Comparison of ENCODE assay signal across 20 cellular contexts in the genomic region with DNA sequence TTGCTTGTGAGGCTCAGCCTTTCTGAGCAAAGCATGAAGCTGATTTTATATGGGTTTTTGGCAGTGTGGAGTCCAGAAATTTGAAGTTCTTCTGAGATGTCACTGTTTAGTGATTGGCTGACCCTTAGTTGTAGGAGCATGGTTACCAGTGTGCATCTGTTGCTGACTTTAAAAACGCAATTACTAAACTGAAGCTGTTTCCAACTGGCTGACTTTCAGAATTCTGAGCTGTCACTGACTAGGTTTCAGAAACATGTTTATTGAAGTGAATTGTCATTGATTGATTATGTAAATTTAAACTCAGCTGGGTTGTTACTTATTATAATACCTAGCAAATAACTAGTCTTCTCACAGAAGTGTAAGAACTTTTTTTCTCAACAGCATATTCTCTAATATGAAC.
"Had no signal": no experiment of that assay in that cellular context is flagged by ENCODE, and none has a peak within 500 bp of the region (broad histone marks: within the 10 kb centered on the region; RNA-seq: fewer than 3 reads in every experiment).

No MANE protein-coding gene starts in this region.

- DNase-seq: activated B cell treated with CpG ODN at 0.5 μM for 24 hours; activated CD4-positive, alpha-beta T cell treated with anti-CD3 and anti-CD28 coated beads for 36 hours; activated CD8-positive, alpha-beta memory T cell treated with anti-CD3 and anti-CD28 coated beads, Interleukin-2, amount 10 ng/mL, durations not matched to agents 7 days and 5 days; activated CD8-positive, alpha-beta T cell treated with anti-CD3 and anti-CD28 coated beads, Interleukin-2, amount 10 ng/mL, durations not matched to agents 7 days and 5 days; activated naive CD4-positive, alpha-beta T cell; activated T-cell treated with anti-CD3 and anti-CD28 coated beads for 4 hours; activated T-cell treated with anti-CD3 and anti-CD28 coated beads, Interleukin-2, amount 50 U/mL, for 72 hours; dermis blood vessel endothelial cell; effector CD4-positive, alpha-beta T cell; left lung; lower lobe of right lung; mesendoderm; posterior cingulate gyrus; right cardiac atrium; spleen; stimulated activated naive CD4-positive, alpha-beta T cell had no signal

- H3K4me3 ChIP-seq: esophagus muscularis mucosa, left lung, lower lobe of right lung, spleen, tibial nerve had no signal

- H3K27ac ChIP-seq: left lung, lower lobe of right lung, spleen, tibial nerve had no signal

- H3K9me3 ChIP-seq: lower lobe of right lung had no signal

- H3K36me3 ChIP-seq: esophagus muscularis mucosa, left lung, lower lobe of right lung, spleen, tibial nerve had no signal

- ATAC-seq: activated CD4-positive, alpha-beta T cell treated with anti-CD3 and anti-CD28 coated beads for 36 hours; activated CD8-positive, alpha-beta memory T cell treated with anti-CD3 and anti-CD28 coated beads, Interleukin-2, amount 10 ng/mL, durations not matched to agents 7 days and 5 days; activated CD8-positive, alpha-beta T cell treated with anti-CD3 and anti-CD28 coated beads, Interleukin-2, amount 10 ng/mL, durations not matched to agents 7 days and 5 days; activated naive CD4-positive, alpha-beta T cell treated with anti-CD3 and anti-CD28 coated beads, Interleukin-2, amount 50 U/mL, for 72 hours; activated T-cell treated with anti-CD3 and anti-CD28 coated beads, Interleukin-2, amount 50 U/mL, for 72 hours; left lung; lower lobe of right lung; natural killer cell treated with Interleukin-12 subunit alpha and Interleukin-12 subunit beta and Interleukin-15 and Interleukin-18, amount 100 ng/mL, for 72 hours; right cardiac atrium had no signal

- H3K4me1 ChIP-seq: left lung, lower lobe of right lung, spleen, tibial nerve had no signal

- H3K27me3 ChIP-seq: esophagus muscularis mucosa, left lung, spleen, tibial nerve had no signal
